19 cellular contexts compared by ENCODE assay signal in genomic region chr20:56592817-56593216, GRCh38. TPM values are rescaled to one million over a fixed set of nuclear protein-coding genes. Genes with fewer than 3 reads are reported as not detected.
DNase-seq lines count a peak whose midpoint lies in the region; ATAC-seq, FAIRE-seq and TF ChIP-seq lines count a peak whose summit lies in the region.
"Had no signal": no experiment of that assay in that cellular context is flagged by ENCODE, and none has a peak within 500 bp of the region (broad histone marks: within the 10 kb centered on the region; RNA-seq: fewer than 3 reads in every experiment).

No MANE protein-coding gene starts in this region.

- TF ChIP-seq RAD21 in A549 (conservative IDR thresholded peaks at IDR 0.05 in 1 of 2, IDR thresholded peaks at IDR 0.05 in 1 of 2) (no peak), HCT116 (IDR thresholded peaks at IDR 0.05; ENCODE audit: low read depth) (no peak)

- TF ChIP-seq EP300 in A549 (IDR thresholded peaks at IDR 0.05) = no peak

- H3K23ac ChIP-seq in trophoblast cell (ENCODE audit: low read length) = no peak overlapping the region

- H3K36me3 Mint-ChIP-seq in activated T-helper 1 cell treated with anti-CD3 and anti-CD28 coated beads, Interleukin-12 subunit alpha, Interleukin-12 subunit beta, Interleukin-2, Interleukin-4 antibody, amounts not matched to agents 30 ng/mL and 10 ng/mL and 1 ng/mL, durations not matched to agents 14 hours and 24 hours and 36 hours (ENCODE audit: low read depth) = no peaks in the 10 kb centered on the region
- H3K36me3 Mint-ChIP-seq: CD8-positive, alpha-beta memory T cell had no signal

- no peak for DNase-seq in A549 (ENCODE audit: low read depth in 1 of 2, low spot score in 1 of 2)
- DNase-seq in HCT116 (ENCODE audit: low read depth, low spot score) = no peak
- DNase-seq in PC-9 = no peak
- peak; percentile 62 to 68 for DNase-seq in trophoblast cell
- no peak for DNase-seq in ecto neural progenitor cell (ENCODE audit: low spot score)
- DNase-seq in NCI-H1105 (lab: John Stamatoyannopoulos, UW) = no peak
- DNase-seq in activated T-helper 1 cell treated with anti-CD3 and anti-CD28 coated beads, Interleukin-12 subunit alpha, Interleukin-12 subunit beta, Interleukin-2, Interleukin-4 antibody, amounts not matched to agents 30 ng/mL and 10 ng/mL and 1 ng/mL, durations not matched to agents 14 hours and 24 hours and 36 hours (ENCODE audit: low spot score) = no peak
- DNase-seq: AML-193; CD8-positive, alpha-beta memory T cell; DMS79; EL; GDM1; GM23248; H7 had no signal

- H3K27me3 ChIP-seq in HCT116 (ENCODE audit: insufficient read depth, low read length) (no peaks in the 10 kb centered on the region), PC-9 (ENCODE audit: insufficient read depth, low read depth) (no peaks in the 10 kb centered on the region), trophoblast cell (ENCODE audit: insufficient read depth, low read length) (no peaks in the 10 kb centered on the region)
- H3K27me3 ChIP-seq: BLaER1 had no signal

- TF ChIP-seq CTCF in A549 (IDR thresholded peaks at IDR 0.05) = no peak
- TF ChIP-seq CTCF in HCT116 (IDR thresholded peaks at IDR 0.05 in 2 of 3, conservative IDR thresholded peaks at IDR 0.05 in 1 of 3; ENCODE audit: borderline replicate concordance in 1 of 3, insufficient read depth in 1 of 3, low read depth in 2 of 3, low read length in 2 of 3) = no peak
- no peak for TF ChIP-seq CTCF in PC-9 (conservative IDR thresholded peaks at IDR 0.05)

- no peaks in the 10 kb centered on the region for H3K9me3 ChIP-seq in A549
- no peaks in the 10 kb centered on the region for H3K9me3 ChIP-seq in HCT116 (ENCODE audit: control insufficient read depth in 1 of 2, insufficient read depth in 1 of 2, low read depth in 1 of 2, low read length in 2 of 2)
- no peaks in the 10 kb centered on the region for H3K9me3 ChIP-seq in PC-9 (ENCODE audit: insufficient read depth, low read depth)
- H3K9me3 ChIP-seq in trophoblast cell (ENCODE audit: insufficient read depth, low read depth, low read length) = peaks cover 2% of the 10 kb centered on the region
- H3K9me3 ChIP-seq: BLaER1 had no signal

- H3K14ac ChIP-seq in trophoblast cell (ENCODE audit: low read length) = no peak overlapping the region

- H3K27ac ChIP-seq in A549 = peak overlapping the region; percentile 58 to 74; a peak in 3 of 6 replicates
- H3K27ac ChIP-seq in HCT116 (ENCODE audit: low read depth, low read length) = no peak overlapping the region
- peak overlapping the region; percentile 84 for H3K27ac ChIP-seq in PC-9
- no peak overlapping the region for H3K27ac ChIP-seq in trophoblast cell (ENCODE audit: low read depth, low read length)
- H3K27ac ChIP-seq: 22Rv1, BLaER1, GM23248 had no signal

- BruUV-seq in HCT116 (replicated peaks; lab: Mats Ljungman, UMichigan) (no TSS peak), PC-9 (replicated peaks; lab: Mats Ljungman, UMichigan) (no TSS peak)

- H3K36me3 ChIP-seq in HCT116 (ENCODE audit: control insufficient read depth in 1 of 2, insufficient read depth in 2 of 2, low read length in 2 of 2) = no peaks in the 10 kb centered on the region
- no peaks in the 10 kb centered on the region for H3K36me3 ChIP-seq in PC-9 (ENCODE audit: low read depth)
- no peaks in the 10 kb centered on the region for H3K36me3 ChIP-seq in trophoblast cell (ENCODE audit: control insufficient read depth in 1 of 2, insufficient read depth in 2 of 2, low read length in 2 of 2)
- H3K36me3 ChIP-seq: BLaER1 had no signal

- H3K4me1 Mint-ChIP-seq in activated T-helper 1 cell treated with anti-CD3 and anti-CD28 coated beads, Interleukin-12 subunit alpha, Interleukin-12 subunit beta, Interleukin-2, Interleukin-4 antibody, amounts not matched to agents 30 ng/mL and 10 ng/mL and 1 ng/mL, durations not matched to agents 14 hours and 24 hours and 36 hours (ENCODE audit: low read depth) = no peaks in the 10 kb centered on the region
- H3K4me1 Mint-ChIP-seq: CD8-positive, alpha-beta memory T cell had no signal

- H3K9me2 ChIP-seq in HCT116 (ENCODE audit: insufficient read depth) (no peaks in the 10 kb centered on the region), PC-9 (ENCODE audit: insufficient read depth) (no peaks in the 10 kb centered on the region)

- H3K4me3 Mint-ChIP-seq in activated T-helper 1 cell treated with anti-CD3 and anti-CD28 coated beads, Interleukin-12 subunit alpha, Interleukin-12 subunit beta, Interleukin-2, Interleukin-4 antibody, amounts not matched to agents 30 ng/mL and 10 ng/mL and 1 ng/mL, durations not matched to agents 14 hours and 24 hours and 36 hours = no peak overlapping the region
- H3K4me3 Mint-ChIP-seq: CD8-positive, alpha-beta memory T cell had no signal

- H3K79me1 ChIP-seq in trophoblast cell (ENCODE audit: low read length) = peaks cover 6% of the 10 kb centered on the region

- RAD21 ChIA-PET in HCT116 (lab: Charles Lee; ENCODE audit: low non-redundant PET in 1 of 2, low total read pairs in 2 of 2, uncharacterized antibody in 2 of 2, unreplicated experiment in 2 of 2) = no interaction called here

- peak overlapping the region; percentile 36 for H2BK120ac ChIP-seq in trophoblast cell (ENCODE audit: insufficient read depth, low read length, poor library complexity)

- POLR2A ChIA-PET in A549 (lab: Yijun Ruan, JAX) (no interaction called here), HCT116 (lab: Charles Lee) (no interaction called here), PC-9 (lab: Charles Lee; ENCODE audit: unreplicated experiment) (no interaction called here)

- no peak for TF ChIP-seq POLR2A in A549 (IDR thresholded peaks at IDR 0.05; ENCODE audit: low read length)
- no peak for TF ChIP-seq POLR2A in HCT116 (IDR thresholded peaks at IDR 0.05; ENCODE audit: borderline replicate concordance, extremely low read depth, insufficient read depth, insufficient read length)

- H3K4ac ChIP-seq in trophoblast cell (ENCODE audit: low read depth, low read length) = no peak overlapping the region

- no peak overlapping the region for H2AK5ac ChIP-seq in trophoblast cell (ENCODE audit: low read length)

- no peaks in the 10 kb centered on the region for H3K27me3 Mint-ChIP-seq in activated T-helper 1 cell treated with anti-CD3 and anti-CD28 coated beads, Interleukin-12 subunit alpha, Interleukin-12 subunit beta, Interleukin-2, Interleukin-4 antibody, amounts not matched to agents 30 ng/mL and 10 ng/mL and 1 ng/mL, durations not matched to agents 14 hours and 24 hours and 36 hours (ENCODE audit: insufficient read depth)

- no peak overlapping the region for H4K12ac ChIP-seq in trophoblast cell (ENCODE audit: low read depth, low read length)

- H4K8ac ChIP-seq in trophoblast cell (ENCODE audit: low read depth, low read length) = no peak overlapping the region

- peak overlapping the region; percentile 43 for H2BK12ac ChIP-seq in trophoblast cell (ENCODE audit: low read length)

- no peaks in the 10 kb centered on the region for H3K79me2 ChIP-seq in HCT116 (ENCODE audit: insufficient read depth, low read length)
- no peaks in the 10 kb centered on the region for H3K79me2 ChIP-seq in PC-9 (ENCODE audit: low read depth)
- no peaks in the 10 kb centered on the region for H3K79me2 ChIP-seq in trophoblast cell (ENCODE audit: control insufficient read depth, insufficient read depth, low read length, poor library complexity)

- CTCF ChIA-PET in A549 (lab: Yijun Ruan, JAX) = no interaction called here
- CTCF ChIA-PET in HCT116 (lab: Charles Lee) = no interaction called here
- CTCF ChIA-PET in PC-9 (lab: Charles Lee) = interaction anchor here (0.6 kb wide), 1 partner anchor 26 kb away, joined by 3 read pairs; no protein-coding TSS in a partner anchor

- H3K18ac ChIP-seq in trophoblast cell (ENCODE audit: low read length) = no peak overlapping the region

- no peak for FAIRE-seq in A549 (lab: Jason Lieb, UNC)
- FAIRE-seq: GM12892 had no signal

- H4K91ac ChIP-seq in trophoblast cell (ENCODE audit: low read depth, low read length) = peak overlapping the region; percentile 32

- H4K20me1 ChIP-seq in HCT116 (ENCODE audit: insufficient read depth) (no peaks in the 10 kb centered on the region), PC-9 (ENCODE audit: insufficient read depth) (no peaks in the 10 kb centered on the region)
- H4K20me1 ChIP-seq: BLaER1 had no signal

- H3K9me3 Mint-ChIP-seq in activated T-helper 1 cell treated with anti-CD3 and anti-CD28 coated beads, Interleukin-12 subunit alpha, Interleukin-12 subunit beta, Interleukin-2, Interleukin-4 antibody, amounts not matched to agents 30 ng/mL and 10 ng/mL and 1 ng/mL, durations not matched to agents 14 hours and 24 hours and 36 hours = no peaks in the 10 kb centered on the region
- H3K9me3 Mint-ChIP-seq: CD8-positive, alpha-beta memory T cell had no signal

- no peak overlapping the region for H3K4me3 ChIP-seq in A549
- H3K4me3 ChIP-seq in HCT116 (replicated peaks in 1 of 2; ENCODE audit: low read depth in 1 of 2, low read length in 2 of 2) = no peak overlapping the region
- no peak overlapping the region; the same call in 1 of the 2 replicates for H3K4me3 ChIP-seq in PC-9
- no peak overlapping the region for H3K4me3 ChIP-seq in trophoblast cell (ENCODE audit: low read depth, low read length)
- H3K4me3 ChIP-seq: BLaER1, GM23248 had no signal

- 81% methylated on average over 6 of the region's 6 CpGs for WGBS in A549 (ENCODE audit: missing lambda C conversion rate)
- WGBS in trophoblast cell (ENCODE audit: extremely low coverage, insufficient coverage, insufficient read length) = no CpG with 5 or more reads among the region's 6 CpGs

- no peak overlapping the region for H3K27ac Mint-ChIP-seq in activated T-helper 1 cell treated with anti-CD3 and anti-CD28 coated beads, Interleukin-12 subunit alpha, Interleukin-12 subunit beta, Interleukin-2, Interleukin-4 antibody, amounts not matched to agents 30 ng/mL and 10 ng/mL and 1 ng/mL, durations not matched to agents 14 hours and 24 hours and 36 hours

- peaks cover 16% of the 10 kb centered on the region for H3K4me1 ChIP-seq in A549
- peaks cover 17 to 29% of the 10 kb centered on the region in 2 experiments for H3K4me1 ChIP-seq in HCT116 (ENCODE audit: control insufficient read depth in 1 of 2, insufficient read depth in 2 of 2, low read length in 2 of 2)
- H3K4me1 ChIP-seq in PC-9 (replicated peaks; ENCODE audit: insufficient read depth) = peaks cover 52% of the 10 kb centered on the region
- peaks cover 2 to 15% of the 10 kb centered on the region in 2 experiments for H3K4me1 ChIP-seq in trophoblast cell (ENCODE audit: control insufficient read depth in 1 of 2, insufficient read depth in 2 of 2, low read length in 2 of 2)
- H3K4me1 ChIP-seq: BLaER1 had no signal

- ATAC-seq in A549 (no peak), HCT116 (no peak), GM19463 (IDR thresholded peaks at IDR 0.05; ENCODE audit: unreplicated experiment) (no peak)

- H3K4me2 ChIP-seq in A549 (no peak overlapping the region), HCT116 (ENCODE audit: low read length) (no peak overlapping the region), PC-9 (peak overlapping the region; percentile 55), trophoblast cell (ENCODE audit: low read length) (no peak overlapping the region)
- H3K4me2 ChIP-seq: BLaER1 had no signal

- H3K9ac ChIP-seq in HCT116 (ENCODE audit: low read length) (no peak overlapping the region), trophoblast cell (ENCODE audit: low read length) (no peak overlapping the region)
- H3K9ac ChIP-seq: BLaER1, GM23248 had no signal

- peaks cover 52% of the 10 kb centered on the region for H3F3A ChIP-seq in PC-9 (ENCODE audit: insufficient read depth, low read depth)

- peak overlapping the region; percentile 84 for H2AFZ ChIP-seq in HCT116 (ENCODE audit: low read depth, low read length, poor library complexity, severe bottlenecking)
- H2AFZ ChIP-seq in PC-9 = no peak overlapping the region
- H2AFZ ChIP-seq in trophoblast cell (ENCODE audit: insufficient read depth, low read length, poor library complexity) = no peak overlapping the region
- H2AFZ ChIP-seq: GM23248 had no signal

- no peak overlapping the region for H2BK5ac ChIP-seq in trophoblast cell (ENCODE audit: low read depth, low read length, poor library complexity)

- intact Hi-C loops in HCT116 (cut with micrococcal nuclease) (no loop called here), PC-9 (cut with micrococcal nuclease; ENCODE audit: unreplicated experiment) (loop anchor here (1.0 kb wide), 2 partner anchors 13 to 33 kb away; no protein-coding TSS in a partner anchor)
- intact Hi-C loops in activated T-helper 1 cell treated with anti-CD3 and anti-CD28 coated beads, Interleukin-12 subunit alpha, Interleukin-12 subunit beta, Interleukin-2, Interleukin-4 antibody, amounts not matched to agents 30 ng/mL and 10 ng/mL and 1 ng/mL, durations not matched to agents 14 hours and 24 hours and 36 hours (cut with micrococcal nuclease) = no loop called here

RNA-seq across cellular contexts. Expression of gene TFAP2C, which starts 36.3 kb away (rescaled TPM):
- polyA plus RNA-seq in A549 (2011; rRNA removed) (11.6 and 14.2 TPM in 2 replicates), A549 (2017; fragmentation: RNase III; extraction: RNeasy Plus Mini Kit Qiagen cat#74134 plus additional on column Dnase treatment) (9.1 to 9.6 TPM (median 9.2 TPM) in 3 replicates)
- polyA plus RNA-seq in A549 (2012; cell fraction: cytosol; rRNA removed) = 9.3 and 13.5 TPM in 2 replicates
- 19.6 and 19.7 TPM in 2 replicates for polyA plus RNA-seq in A549 (2012; cell fraction: nucleus; rRNA removed)
- 14.4 and 17.0 TPM in 2 replicates for polyA minus RNA-seq in A549 (2011; rRNA and poly(A)+ RNA removed)
- total RNA-seq in HCT116 (2021; ENCODE audit: unreplicated experiment) (6.9 TPM), PC-9 (2021) (27.8 and 34.8 TPM in 2 replicates)
- 3.5 and 4.1 TPM in 2 replicates for polyA plus RNA-seq in HCT116 (2012)
- polyA plus RNA-seq in trophoblast cell (2013) = 278 and 294 TPM in 2 replicates
- not detected in 2 replicates for total RNA-seq in activated T-helper 1 cell treated with anti-CD3 and anti-CD28 coated beads, Interleukin-12 subunit alpha, Interleukin-12 subunit beta, Interleukin-2, Interleukin-4 antibody, amounts not matched to agents 30 ng/mL and 10 ng/mL and 1 ng/mL, durations not matched to agents 14 hours and 24 hours and 36 hours
- total RNA-seq: CD8-positive, alpha-beta memory T cell; HT-29 had no signal
- polyA plus RNA-seq: CD8-positive, alpha-beta memory T cell had no signal

RNA-seq across cellular contexts. Expression of gene FAM209B, which starts 59.8 kb away (rescaled TPM):
- polyA plus RNA-seq in A549 (2011; rRNA removed) (0.78 and 0.97 TPM in 2 replicates), A549 (2017; fragmentation: RNase III; extraction: RNeasy Plus Mini Kit Qiagen cat#74134 plus additional on column Dnase treatment) (0.20 to 0.70 TPM (median 0.46 TPM) in 3 replicates)
- 0.16 and 0.17 TPM in 2 replicates for polyA plus RNA-seq in A549 (2012; cell fraction: cytosol; rRNA removed)
- 0.53 and 0.74 TPM in 2 replicates for polyA plus RNA-seq in A549 (2012; cell fraction: nucleus; rRNA removed)
- polyA minus RNA-seq in A549 (2011; rRNA and poly(A)+ RNA removed) = not detected in 2 replicates
- total RNA-seq in HCT116 (2021; ENCODE audit: unreplicated experiment) (not detected), PC-9 (2021) (not detected in 2 replicates)
- 0.26 and 0.30 TPM in 2 replicates for polyA plus RNA-seq in HCT116 (2012)
- polyA plus RNA-seq in trophoblast cell (2013) = 0.45 and 0.67 TPM in 2 replicates
- total RNA-seq in activated T-helper 1 cell treated with anti-CD3 and anti-CD28 coated beads, Interleukin-12 subunit alpha, Interleukin-12 subunit beta, Interleukin-2, Interleukin-4 antibody, amounts not matched to agents 30 ng/mL and 10 ng/mL and 1 ng/mL, durations not matched to agents 14 hours and 24 hours and 36 hours = 1.2 and 1.4 TPM in 2 replicates
- total RNA-seq: GM23248, HT-29 had no signal
- polyA plus RNA-seq: GM23248 had no signal

Comparison
In these comparisons a context has a peak if more than half of its experiments do, and no peak if none do; other contexts are left out.
1. DNase-seq: peak in trophoblast cell (2 of 2); none in A549 (0 of 2), HCT116 (single experiment), PC-9 (0 of 2), ecto neural progenitor cell (single experiment), NCI-H1105 (single experiment) and activated T-helper 1 cell treated with anti-CD3 and anti-CD28 coated beads, Interleukin-12 subunit alpha, Interleukin-12 subunit beta, Interleukin-2, Interleukin-4 antibody, amounts not matched to agents 30 ng/mL and 10 ng/mL and 1 ng/mL, durations not matched to agents 14 hours and 24 hours and 36 hours (single experiment).
2. H3K27ac ChIP-seq: peak in A549 (2 of 2) and PC-9 (single experiment); none in HCT116 (single experiment) and trophoblast cell (single experiment).